In genomic region chr10:132436861-132437410, GRCh38 we compare ENCODE assay signal across 17 cellular contexts.
"Had no signal": no experiment of that assay in that cellular context is flagged by ENCODE, and none has a peak within 500 bp of the region (broad histone marks: within the 10 kb centered on the region; RNA-seq: fewer than 3 reads in every experiment).

No MANE protein-coding gene starts in this region.

- H3K27me3 ChIP-seq: ascending aorta, heart left ventricle, tibial artery had no signal

- H3K9me3 Mint-ChIP-seq: activated naive CD4-positive, alpha-beta T cell treated with anti-CD3 and anti-CD28 coated beads, Interleukin-2, amount 50 U/mL, for 24 hours; nephron had no signal

- H3K4me1 ChIP-seq: ascending aorta, tibial artery had no signal

- H3K27me3 Mint-ChIP-seq: activated naive CD4-positive, alpha-beta T cell treated with anti-CD3 and anti-CD28 coated beads, Interleukin-2, amount 50 U/mL, for 24 hours had no signal

- H3K36me3 Mint-ChIP-seq: activated naive CD4-positive, alpha-beta T cell treated with anti-CD3 and anti-CD28 coated beads, Interleukin-2, amount 50 U/mL, for 24 hours had no signal

- FAIRE-seq: frontal cortex, urothelium cell line had no signal

- ATAC-seq: heart left ventricle, left cardiac atrium had no signal

- H3K9me3 ChIP-seq: ascending aorta, heart left ventricle, tibial artery had no signal

- H3K36me3 ChIP-seq: ascending aorta, heart left ventricle, tibial artery, WERI-Rb-1 had no signal

- DNase-seq: activated CD4-positive, alpha-beta T cell treated with anti-CD3 and anti-CD28 coated beads for 1 hour; activated gamma-delta T cell; left cardiac atrium; occipital lobe; stimulated activated CD4-positive, alpha-beta T cell treated with anti-CD3 and anti-CD28 coated beads, Interleukin-12 subunit alpha, Interleukin-12 subunit beta, amount 100 ng/mL, for 4 hours; stimulated activated CD4-positive, alpha-beta T cell treated with anti-CD3 and anti-CD28 coated beads, Interleukin-1b, Interleukin-23, amount 100 ng/mL, for 48 hours; stimulated activated CD8-positive, alpha-beta memory T cell treated with anti-CD3 and anti-CD28 coated beads, Interleukin-4, amount 100 ng/mL, for 48 hours; stimulated activated naive CD4-positive, alpha-beta T cell treated with Interleukin-2 at 50 U/mL for 16 hours; tibial artery; WERI-Rb-1 had no signal

- H3K4me3 Mint-ChIP-seq: activated naive CD4-positive, alpha-beta T cell treated with anti-CD3 and anti-CD28 coated beads, Interleukin-2, amount 50 U/mL, for 24 hours; nephron had no signal

- H3K27ac Mint-ChIP-seq: activated naive CD4-positive, alpha-beta T cell treated with anti-CD3 and anti-CD28 coated beads, Interleukin-2, amount 50 U/mL, for 24 hours had no signal

- H3K27ac ChIP-seq: ascending aorta, coronary artery, heart left ventricle, tibial artery, WERI-Rb-1 had no signal

- H3K4me3 ChIP-seq: ascending aorta, coronary artery, heart left ventricle, tibial artery had no signal
